ENCODE assay signal across 8 cellular contexts in genomic region chr15:29102173-29102794, GRCh38.
DNase-seq lines count a peak whose midpoint lies in the region; ATAC-seq and TF ChIP-seq lines count a peak whose summit lies in the region.
"Not testable (repeated sequence)": the region's sequence is repeated elsewhere in the genome, so short reads cannot be mapped to it uniquely, and the experiment has no call there.

No MANE protein-coding gene starts in this region.

- H3K9me3 ChIP-seq in HCT116 (ENCODE audit: control insufficient read depth in 1 of 2, insufficient read depth in 1 of 2, low read depth in 1 of 2, low read length in 2 of 2), result not testable (repeated sequence)

- H3K79me2 ChIP-seq in HCT116 (ENCODE audit: insufficient read depth, low read length), result not testable (repeated sequence)

- H3K4me2 ChIP-seq in HCT116 (ENCODE audit: low read length), result not testable (repeated sequence)

- not testable (repeated sequence) for H3K9ac ChIP-seq in HCT116 (ENCODE audit: low read length)

- not testable (repeated sequence) for BruUV-seq in HCT116 (replicated peaks; lab: Mats Ljungman, UMichigan)

- peak; percentile 76 for DNase-seq in CMK (ENCODE audit: low read depth)
- DNase-seq in HCT116 (ENCODE audit: low read depth, low spot score), result peak; percentile 21
- peak; percentile 40 for DNase-seq in NCI-H526 treated with DMSO at 0.1 percent for 48 hours (lab: John Stamatoyannopoulos, UW)
- DNase-seq in WTC11 (ENCODE audit: low spot score), result peak; percentile 74
- peak; percentile 79 for DNase-seq in activated naive CD8-positive, alpha-beta T cell treated with anti-CD3 and anti-CD28 coated beads, Interleukin-2, amount 10 ng/mL, durations not matched to agents 7 days and 5 days
- DNase-seq in fibroblast of villous mesenchyme (ENCODE audit: low read depth), result peak; percentile 39
- DNase-seq in natural killer cell, result peak; percentile 63
- peak; percentile 25 for DNase-seq in stimulated activated CD8-positive, alpha-beta memory T cell treated with anti-CD3 and anti-CD28 coated beads, Interleukin-7, amount 100 ng/mL, for 48 hours (ENCODE audit: extremely low read depth in 1 of 2, low read depth in 1 of 2)

- H3K36me3 ChIP-seq in HCT116 (ENCODE audit: control insufficient read depth in 1 of 2, insufficient read depth in 2 of 2, low read length in 2 of 2), result not testable (repeated sequence)

- CTCF ChIA-PET in HCT116 (lab: Charles Lee), result interaction anchor here (0.7 to 1.6 kb wide), 25 partner anchors 9 to 922 kb away, joined by 3 to 30 read pairs (median 4); no protein-coding TSS in a partner anchor
- CTCF ChIA-PET in WTC11 (lab: Charles Lee), result interaction anchor here (0.6 to 5.9 kb wide), 74 partner anchors 11 to 1276 kb away, joined by 3 to 196 read pairs (median 5); partner anchors contain the start of gene APBA2

- not testable (repeated sequence) for H3K9me3 Mint-ChIP-seq in WTC11; activated naive CD8-positive, alpha-beta T cell treated with anti-CD3 and anti-CD28 coated beads, Interleukin-2, amount 10 ng/mL, durations not matched to agents 7 days and 5 days; natural killer cell

- POLR2A ChIA-PET in HCT116 (lab: Charles Lee), result interaction anchor here (0.9 kb wide), 1 partner anchor 14 kb away, joined by 3 read pairs; no protein-coding TSS in a partner anchor
- POLR2A ChIA-PET in WTC11 (lab: Charles Lee); activated naive CD8-positive, alpha-beta T cell treated with anti-CD3 and anti-CD28 coated beads, Interleukin-2, amount 10 ng/mL, durations not matched to agents 7 days and 5 days (lab: Charles Lee): not testable (repeated sequence)

- H3K27ac Mint-ChIP-seq in WTC11; activated naive CD8-positive, alpha-beta T cell treated with anti-CD3 and anti-CD28 coated beads, Interleukin-2, amount 10 ng/mL, durations not matched to agents 7 days and 5 days: not testable (repeated sequence)
- peak overlapping the region in 1 of 2 donors; percentile 26 for H3K27ac Mint-ChIP-seq in natural killer cell

- not testable (repeated sequence) for H3K9me2 ChIP-seq in HCT116 (ENCODE audit: insufficient read depth)

- H3K27ac ChIP-seq in HCT116 (ENCODE audit: low read depth, low read length), result not testable (repeated sequence)

- not testable (repeated sequence) for H3K4me3 ChIP-seq in HCT116 (replicated peaks in 1 of 2; ENCODE audit: low read depth in 1 of 2, low read length in 2 of 2); fibroblast of villous mesenchyme (ENCODE audit: low read depth, low read length)

- intact Hi-C loops in HCT116 (cut with micrococcal nuclease), result not testable (repeated sequence)
- intact Hi-C loops in natural killer cell (cut with micrococcal nuclease), result loop anchor here (5.0 kb wide), 1 partner anchor 315 kb away; no protein-coding TSS in a partner anchor

- not testable (repeated sequence) for H4K20me1 ChIP-seq in HCT116 (ENCODE audit: insufficient read depth)

- not testable (repeated sequence) for H3K4me3 Mint-ChIP-seq in WTC11; activated naive CD8-positive, alpha-beta T cell treated with anti-CD3 and anti-CD28 coated beads, Interleukin-2, amount 10 ng/mL, durations not matched to agents 7 days and 5 days
- peak overlapping the region; percentile 61 for H3K4me3 Mint-ChIP-seq in natural killer cell

- H3K27me3 Mint-ChIP-seq in WTC11 (ENCODE audit: low read depth); activated naive CD8-positive, alpha-beta T cell treated with anti-CD3 and anti-CD28 coated beads, Interleukin-2, amount 10 ng/mL, durations not matched to agents 7 days and 5 days; natural killer cell (ENCODE audit: low read depth in 2 of 2): not testable (repeated sequence)

- TF ChIP-seq CTCF in HCT116 (IDR thresholded peaks at IDR 0.05 in 2 of 3, conservative IDR thresholded peaks at IDR 0.05 in 1 of 3; ENCODE audit: borderline replicate concordance in 1 of 3, insufficient read depth in 1 of 3, low read depth in 2 of 3, low read length in 2 of 3), result peak; percentile 22 to 89 (median 83); a peak in 5 of 6 replicates
- TF ChIP-seq CTCF in WTC11 (IDR thresholded peaks at IDR 0.05), result peak; percentile 86
- peak; percentile 79 for TF ChIP-seq CTCF in fibroblast of villous mesenchyme (IDR thresholded peaks at IDR 0.05; ENCODE audit: insufficient read depth, low read depth, low read length)
- peak; percentile 85 for TF ChIP-seq CTCF in natural killer cell (IDR thresholded peaks at IDR 0.05)

- peaks cover 35% of the 10 kb centered on the region for H3K4me1 Mint-ChIP-seq in WTC11
- H3K4me1 Mint-ChIP-seq in activated naive CD8-positive, alpha-beta T cell treated with anti-CD3 and anti-CD28 coated beads, Interleukin-2, amount 10 ng/mL, durations not matched to agents 7 days and 5 days, result not testable (repeated sequence)
- H3K4me1 Mint-ChIP-seq in natural killer cell, result peaks cover 0 to 14% of the 10 kb centered on the region in 2 donors

- TF ChIP-seq RAD21 in HCT116 (IDR thresholded peaks at IDR 0.05; ENCODE audit: low read depth), result peak; percentile 24; the same call in 1 of the 2 replicates

- not testable (repeated sequence) for H3K4me1 ChIP-seq in HCT116 (ENCODE audit: control insufficient read depth in 1 of 2, insufficient read depth in 2 of 2, low read length in 2 of 2)

- RAD21 ChIA-PET in HCT116 (lab: Charles Lee; ENCODE audit: low non-redundant PET in 1 of 2, low total read pairs in 2 of 2, uncharacterized antibody in 2 of 2, unreplicated experiment in 2 of 2), result not testable (repeated sequence)

- not testable (repeated sequence) for H3K27me3 ChIP-seq in HCT116 (ENCODE audit: insufficient read depth, low read length)

- ATAC-seq in HCT116 (peak; percentile 61), WTC11 (peak; percentile 68), natural killer cell (peak in 2 of 3 donors; percentile 42 to 55)
- ATAC-seq in activated naive CD8-positive, alpha-beta T cell treated with anti-CD3 and anti-CD28 coated beads, Interleukin-2, amount 10 ng/mL, durations not matched to agents 7 days and 5 days (ENCODE audit: low read depth), result peak; percentile 49

- TF ChIP-seq POLR2A in HCT116 (IDR thresholded peaks at IDR 0.05; ENCODE audit: borderline replicate concordance, extremely low read depth, insufficient read depth, insufficient read length), result not testable (repeated sequence)

- not testable (repeated sequence) for H2AFZ ChIP-seq in HCT116 (ENCODE audit: low read depth, low read length, poor library complexity, severe bottlenecking)

- not testable (repeated sequence) for H3K36me3 Mint-ChIP-seq in WTC11; activated naive CD8-positive, alpha-beta T cell treated with anti-CD3 and anti-CD28 coated beads, Interleukin-2, amount 10 ng/mL, durations not matched to agents 7 days and 5 days; natural killer cell

Comparison
In these comparisons a context has a peak if more than half of its experiments do, and no peak if none do; other contexts are left out.
1. DNase-seq: peak in every context shown above with its lines; median percentile 79 in activated naive CD8-positive, alpha-beta T cell treated with anti-CD3 and anti-CD28 coated beads, Interleukin-2, amount 10 ng/mL, durations not matched to agents 7 days and 5 days; 76 in CMK; 74 in WTC11; 63 in natural killer cell; 40 in NCI-H526 treated with DMSO at 0.1 percent for 48 hours; 39 in fibroblast of villous mesenchyme; 25 in stimulated activated CD8-positive, alpha-beta memory T cell treated with anti-CD3 and anti-CD28 coated beads, Interleukin-7, amount 100 ng/mL, for 48 hours; 21 in HCT116.